In the genomic region with DNA sequence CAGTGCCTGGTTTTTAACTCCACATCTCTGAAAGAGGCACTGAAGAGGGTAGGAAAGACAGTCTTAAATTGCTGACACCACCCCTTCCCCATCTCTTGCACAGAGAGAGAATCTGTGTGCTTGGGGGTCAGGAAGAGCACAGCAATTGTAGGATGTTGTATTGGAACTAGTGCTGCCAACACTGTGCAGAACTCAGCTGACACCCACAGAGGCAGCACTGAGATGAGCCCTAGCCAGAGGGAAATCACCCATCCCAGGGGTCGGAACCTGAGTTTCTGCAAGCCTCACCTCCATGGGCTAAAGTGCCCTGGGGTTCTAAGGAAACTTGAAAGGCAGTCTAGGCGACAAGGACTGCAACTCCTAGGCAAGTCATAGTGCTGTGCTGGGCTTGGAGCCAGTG, we compare ENCODE assay signal across 1 cellular context.
TF ChIP-seq lines count a peak whose summit lies in the region.

No MANE protein-coding gene starts in this region.

TF ChIP-seq in WTC11, 78 proteins besides CTCF, POLR2A, EP300 and RAD21 (continued from another document):
- TF ChIP-seq, protein P1, sequence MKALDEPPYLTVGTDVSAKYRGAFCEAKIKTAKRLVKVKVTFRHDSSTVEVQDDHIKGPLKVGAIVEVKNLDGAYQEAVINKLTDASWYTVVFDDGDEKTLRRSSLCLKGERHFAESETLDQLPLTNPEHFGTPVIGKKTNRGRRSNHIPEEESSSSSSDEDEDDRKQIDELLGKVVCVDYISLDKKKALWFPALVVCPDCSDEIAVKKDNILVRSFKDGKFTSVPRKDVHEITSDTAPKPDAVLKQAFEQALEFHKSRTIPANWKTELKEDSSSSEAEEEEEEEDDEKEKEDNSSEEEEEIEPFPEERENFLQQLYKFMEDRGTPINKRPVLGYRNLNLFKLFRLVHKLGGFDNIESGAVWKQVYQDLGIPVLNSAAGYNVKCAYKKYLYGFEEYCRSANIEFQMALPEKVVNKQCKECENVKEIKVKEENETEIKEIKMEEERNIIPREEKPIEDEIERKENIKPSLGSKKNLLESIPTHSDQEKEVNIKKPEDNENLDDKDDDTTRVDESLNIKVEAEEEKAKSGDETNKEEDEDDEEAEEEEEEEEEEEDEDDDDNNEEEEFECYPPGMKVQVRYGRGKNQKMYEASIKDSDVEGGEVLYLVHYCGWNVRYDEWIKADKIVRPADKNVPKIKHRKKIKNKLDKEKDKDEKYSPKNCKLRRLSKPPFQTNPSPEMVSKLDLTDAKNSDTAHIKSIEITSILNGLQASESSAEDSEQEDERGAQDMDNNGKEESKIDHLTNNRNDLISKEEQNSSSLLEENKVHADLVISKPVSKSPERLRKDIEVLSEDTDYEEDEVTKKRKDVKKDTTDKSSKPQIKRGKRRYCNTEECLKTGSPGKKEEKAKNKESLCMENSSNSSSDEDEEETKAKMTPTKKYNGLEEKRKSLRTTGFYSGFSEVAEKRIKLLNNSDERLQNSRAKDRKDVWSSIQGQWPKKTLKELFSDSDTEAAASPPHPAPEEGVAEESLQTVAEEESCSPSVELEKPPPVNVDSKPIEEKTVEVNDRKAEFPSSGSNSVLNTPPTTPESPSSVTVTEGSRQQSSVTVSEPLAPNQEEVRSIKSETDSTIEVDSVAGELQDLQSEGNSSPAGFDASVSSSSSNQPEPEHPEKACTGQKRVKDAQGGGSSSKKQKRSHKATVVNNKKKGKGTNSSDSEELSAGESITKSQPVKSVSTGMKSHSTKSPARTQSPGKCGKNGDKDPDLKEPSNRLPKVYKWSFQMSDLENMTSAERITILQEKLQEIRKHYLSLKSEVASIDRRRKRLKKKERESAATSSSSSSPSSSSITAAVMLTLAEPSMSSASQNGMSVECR (CRISPR knock-in tag; IDR thresholded peaks at IDR 0.05; ENCODE audit: borderline replicate concordance): no peak
- no peak for TF ChIP-seq ZNF396 (CRISPR knock-in tag; IDR thresholded peaks at IDR 0.05; ENCODE audit: borderline replicate concordance)
- no peak for TF ChIP-seq NR1H2 (CRISPR knock-in tag; IDR thresholded peaks at IDR 0.05)
- TF ChIP-seq ZBTB21 (CRISPR knock-in tag; IDR thresholded peaks at IDR 0.05; ENCODE audit: borderline replicate concordance): no peak
- TF ChIP-seq ATF1 (CRISPR knock-in tag; IDR thresholded peaks at IDR 0.05): no peak
- TF ChIP-seq, protein P2, sequence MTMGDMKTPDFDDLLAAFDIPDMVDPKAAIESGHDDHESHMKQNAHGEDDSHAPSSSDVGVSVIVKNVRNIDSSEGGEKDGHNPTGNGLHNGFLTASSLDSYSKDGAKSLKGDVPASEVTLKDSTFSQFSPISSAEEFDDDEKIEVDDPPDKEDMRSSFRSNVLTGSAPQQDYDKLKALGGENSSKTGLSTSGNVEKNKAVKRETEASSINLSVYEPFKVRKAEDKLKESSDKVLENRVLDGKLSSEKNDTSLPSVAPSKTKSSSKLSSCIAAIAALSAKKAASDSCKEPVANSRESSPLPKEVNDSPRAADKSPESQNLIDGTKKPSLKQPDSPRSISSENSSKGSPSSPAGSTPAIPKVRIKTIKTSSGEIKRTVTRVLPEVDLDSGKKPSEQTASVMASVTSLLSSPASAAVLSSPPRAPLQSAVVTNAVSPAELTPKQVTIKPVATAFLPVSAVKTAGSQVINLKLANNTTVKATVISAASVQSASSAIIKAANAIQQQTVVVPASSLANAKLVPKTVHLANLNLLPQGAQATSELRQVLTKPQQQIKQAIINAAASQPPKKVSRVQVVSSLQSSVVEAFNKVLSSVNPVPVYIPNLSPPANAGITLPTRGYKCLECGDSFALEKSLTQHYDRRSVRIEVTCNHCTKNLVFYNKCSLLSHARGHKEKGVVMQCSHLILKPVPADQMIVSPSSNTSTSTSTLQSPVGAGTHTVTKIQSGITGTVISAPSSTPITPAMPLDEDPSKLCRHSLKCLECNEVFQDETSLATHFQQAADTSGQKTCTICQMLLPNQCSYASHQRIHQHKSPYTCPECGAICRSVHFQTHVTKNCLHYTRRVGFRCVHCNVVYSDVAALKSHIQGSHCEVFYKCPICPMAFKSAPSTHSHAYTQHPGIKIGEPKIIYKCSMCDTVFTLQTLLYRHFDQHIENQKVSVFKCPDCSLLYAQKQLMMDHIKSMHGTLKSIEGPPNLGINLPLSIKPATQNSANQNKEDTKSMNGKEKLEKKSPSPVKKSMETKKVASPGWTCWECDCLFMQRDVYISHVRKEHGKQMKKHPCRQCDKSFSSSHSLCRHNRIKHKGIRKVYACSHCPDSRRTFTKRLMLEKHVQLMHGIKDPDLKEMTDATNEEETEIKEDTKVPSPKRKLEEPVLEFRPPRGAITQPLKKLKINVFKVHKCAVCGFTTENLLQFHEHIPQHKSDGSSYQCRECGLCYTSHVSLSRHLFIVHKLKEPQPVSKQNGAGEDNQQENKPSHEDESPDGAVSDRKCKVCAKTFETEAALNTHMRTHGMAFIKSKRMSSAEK (CRISPR knock-in tag; IDR thresholded peaks at IDR 0.05; ENCODE audit: borderline replicate concordance): no peak
- TF ChIP-seq CBFB (CRISPR knock-in tag; IDR thresholded peaks at IDR 0.05; ENCODE audit: low read depth): no peak
- TF ChIP-seq, protein P3, sequence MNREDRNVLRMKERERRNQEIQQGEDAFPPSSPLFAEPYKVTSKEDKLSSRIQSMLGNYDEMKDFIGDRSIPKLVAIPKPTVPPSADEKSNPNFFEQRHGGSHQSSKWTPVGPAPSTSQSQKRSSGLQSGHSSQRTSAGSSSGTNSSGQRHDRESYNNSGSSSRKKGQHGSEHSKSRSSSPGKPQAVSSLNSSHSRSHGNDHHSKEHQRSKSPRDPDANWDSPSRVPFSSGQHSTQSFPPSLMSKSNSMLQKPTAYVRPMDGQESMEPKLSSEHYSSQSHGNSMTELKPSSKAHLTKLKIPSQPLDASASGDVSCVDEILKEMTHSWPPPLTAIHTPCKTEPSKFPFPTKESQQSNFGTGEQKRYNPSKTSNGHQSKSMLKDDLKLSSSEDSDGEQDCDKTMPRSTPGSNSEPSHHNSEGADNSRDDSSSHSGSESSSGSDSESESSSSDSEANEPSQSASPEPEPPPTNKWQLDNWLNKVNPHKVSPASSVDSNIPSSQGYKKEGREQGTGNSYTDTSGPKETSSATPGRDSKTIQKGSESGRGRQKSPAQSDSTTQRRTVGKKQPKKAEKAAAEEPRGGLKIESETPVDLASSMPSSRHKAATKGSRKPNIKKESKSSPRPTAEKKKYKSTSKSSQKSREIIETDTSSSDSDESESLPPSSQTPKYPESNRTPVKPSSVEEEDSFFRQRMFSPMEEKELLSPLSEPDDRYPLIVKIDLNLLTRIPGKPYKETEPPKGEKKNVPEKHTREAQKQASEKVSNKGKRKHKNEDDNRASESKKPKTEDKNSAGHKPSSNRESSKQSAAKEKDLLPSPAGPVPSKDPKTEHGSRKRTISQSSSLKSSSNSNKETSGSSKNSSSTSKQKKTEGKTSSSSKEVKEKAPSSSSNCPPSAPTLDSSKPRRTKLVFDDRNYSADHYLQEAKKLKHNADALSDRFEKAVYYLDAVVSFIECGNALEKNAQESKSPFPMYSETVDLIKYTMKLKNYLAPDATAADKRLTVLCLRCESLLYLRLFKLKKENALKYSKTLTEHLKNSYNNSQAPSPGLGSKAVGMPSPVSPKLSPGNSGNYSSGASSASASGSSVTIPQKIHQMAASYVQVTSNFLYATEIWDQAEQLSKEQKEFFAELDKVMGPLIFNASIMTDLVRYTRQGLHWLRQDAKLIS (CRISPR knock-in tag; IDR thresholded peaks at IDR 0.05; ENCODE audit: borderline replicate concordance): no peak
- TF ChIP-seq, protein P4, sequence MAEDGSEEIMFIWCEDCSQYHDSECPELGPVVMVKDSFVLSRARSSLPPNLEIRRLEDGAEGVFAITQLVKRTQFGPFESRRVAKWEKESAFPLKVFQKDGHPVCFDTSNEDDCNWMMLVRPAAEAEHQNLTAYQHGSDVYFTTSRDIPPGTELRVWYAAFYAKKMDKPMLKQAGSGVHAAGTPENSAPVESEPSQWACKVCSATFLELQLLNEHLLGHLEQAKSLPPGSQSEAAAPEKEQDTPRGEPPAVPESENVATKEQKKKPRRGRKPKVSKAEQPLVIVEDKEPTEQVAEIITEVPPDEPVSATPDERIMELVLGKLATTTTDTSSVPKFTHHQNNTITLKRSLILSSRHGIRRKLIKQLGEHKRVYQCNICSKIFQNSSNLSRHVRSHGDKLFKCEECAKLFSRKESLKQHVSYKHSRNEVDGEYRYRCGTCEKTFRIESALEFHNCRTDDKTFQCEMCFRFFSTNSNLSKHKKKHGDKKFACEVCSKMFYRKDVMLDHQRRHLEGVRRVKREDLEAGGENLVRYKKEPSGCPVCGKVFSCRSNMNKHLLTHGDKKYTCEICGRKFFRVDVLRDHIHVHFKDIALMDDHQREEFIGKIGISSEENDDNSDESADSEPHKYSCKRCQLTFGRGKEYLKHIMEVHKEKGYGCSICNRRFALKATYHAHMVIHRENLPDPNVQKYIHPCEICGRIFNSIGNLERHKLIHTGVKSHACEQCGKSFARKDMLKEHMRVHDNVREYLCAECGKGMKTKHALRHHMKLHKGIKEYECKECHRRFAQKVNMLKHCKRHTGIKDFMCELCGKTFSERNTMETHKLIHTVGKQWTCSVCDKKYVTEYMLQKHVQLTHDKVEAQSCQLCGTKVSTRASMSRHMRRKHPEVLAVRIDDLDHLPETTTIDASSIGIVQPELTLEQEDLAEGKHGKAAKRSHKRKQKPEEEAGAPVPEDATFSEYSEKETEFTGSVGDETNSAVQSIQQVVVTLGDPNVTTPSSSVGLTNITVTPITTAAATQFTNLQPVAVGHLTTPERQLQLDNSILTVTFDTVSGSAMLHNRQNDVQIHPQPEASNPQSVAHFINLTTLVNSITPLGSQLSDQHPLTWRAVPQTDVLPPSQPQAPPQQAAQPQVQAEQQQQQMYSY (CRISPR knock-in tag; IDR thresholded peaks at IDR 0.05): no peak
- TF ChIP-seq, protein P5, sequence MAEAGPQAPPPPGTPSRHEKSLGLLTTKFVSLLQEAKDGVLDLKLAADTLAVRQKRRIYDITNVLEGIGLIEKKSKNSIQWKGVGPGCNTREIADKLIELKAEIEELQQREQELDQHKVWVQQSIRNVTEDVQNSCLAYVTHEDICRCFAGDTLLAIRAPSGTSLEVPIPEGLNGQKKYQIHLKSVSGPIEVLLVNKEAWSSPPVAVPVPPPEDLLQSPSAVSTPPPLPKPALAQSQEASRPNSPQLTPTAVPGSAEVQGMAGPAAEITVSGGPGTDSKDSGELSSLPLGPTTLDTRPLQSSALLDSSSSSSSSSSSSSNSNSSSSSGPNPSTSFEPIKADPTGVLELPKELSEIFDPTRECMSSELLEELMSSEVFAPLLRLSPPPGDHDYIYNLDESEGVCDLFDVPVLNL (CRISPR knock-in tag; IDR thresholded peaks at IDR 0.05; ENCODE audit: borderline replicate concordance, low read depth): no peak
- no peak for TF ChIP-seq CREB1 (CRISPR knock-in tag; IDR thresholded peaks at IDR 0.05)
- no peak for TF ChIP-seq KAT7 (CRISPR knock-in tag; IDR thresholded peaks at IDR 0.05; ENCODE audit: borderline replicate concordance)
- TF ChIP-seq JAZF1 (CRISPR knock-in tag; IDR thresholded peaks at IDR 0.05): no peak
TF ChIP-seq in WTC11: peak in this region for 0.
